In genomic region chr6:32954983-32955802, GRCh38 we compare ENCODE assay signal across 2 cellular contexts.
TF ChIP-seq lines count a peak whose summit lies in the region.

No MANE protein-coding gene starts in this region.

TF ChIP-seq in GM23338, 12 proteins besides CTCF, POLR2A, EP300 and RAD21 (continued from another document):
- TF ChIP-seq ZNF462 (CRISPR knock-in tag; IDR thresholded peaks at IDR 0.05) = no peak
- no peak for TF ChIP-seq ZNF331 (CRISPR knock-in tag; IDR thresholded peaks at IDR 0.05; ENCODE audit: low read depth)
- no peak for TF ChIP-seq POLR2AphosphoS5 (IDR thresholded peaks at IDR 0.05; ENCODE audit: low read depth)
- TF ChIP-seq EZH2phosphoT487 (IDR thresholded peaks at IDR 0.05; ENCODE audit: unreplicated experiment) = no peak
- no peak for TF ChIP-seq CREB1 (CRISPR knock-in tag; IDR thresholded peaks at IDR 0.05; ENCODE audit: low read depth)
- no peak for TF ChIP-seq ETS1 (IDR thresholded peaks at IDR 0.05)
- no peak for TF ChIP-seq STAT1 (IDR thresholded peaks at IDR 0.05; ENCODE audit: unreplicated experiment)
- no peak for TF ChIP-seq REST (IDR thresholded peaks at IDR 0.05; ENCODE audit: unreplicated experiment)
- TF ChIP-seq EZH2 (IDR thresholded peaks at IDR 0.05; ENCODE audit: low read depth, unreplicated experiment) = no peak
- no peak for TF ChIP-seq ZNF114 (CRISPR knock-in tag; IDR thresholded peaks at IDR 0.05)
- TF ChIP-seq JUNB (IDR thresholded peaks at IDR 0.05; ENCODE audit: unreplicated experiment) = no peak
TF ChIP-seq in GM23338: peak in this region for 0.

TF ChIP-seq in liver, 16 proteins besides CTCF, POLR2A, EP300 and RAD21 (continued from another document):
- TF ChIP-seq REST (IDR thresholded peaks at IDR 0.05) (no peak), JUND (IDR thresholded peaks at IDR 0.05) (no peak), MAX (IDR thresholded peaks at IDR 0.05) (no peak), GABPA (IDR thresholded peaks at IDR 0.05 in 1 of 2, conservative IDR thresholded peaks at IDR 0.05 in 1 of 2) (no peak), ATF3 (IDR thresholded peaks at IDR 0.05) (no peak), HNF4G (IDR thresholded peaks at IDR 0.05) (no peak)
